ENCODE assay signal across 8 cellular contexts in the genomic region with DNA sequence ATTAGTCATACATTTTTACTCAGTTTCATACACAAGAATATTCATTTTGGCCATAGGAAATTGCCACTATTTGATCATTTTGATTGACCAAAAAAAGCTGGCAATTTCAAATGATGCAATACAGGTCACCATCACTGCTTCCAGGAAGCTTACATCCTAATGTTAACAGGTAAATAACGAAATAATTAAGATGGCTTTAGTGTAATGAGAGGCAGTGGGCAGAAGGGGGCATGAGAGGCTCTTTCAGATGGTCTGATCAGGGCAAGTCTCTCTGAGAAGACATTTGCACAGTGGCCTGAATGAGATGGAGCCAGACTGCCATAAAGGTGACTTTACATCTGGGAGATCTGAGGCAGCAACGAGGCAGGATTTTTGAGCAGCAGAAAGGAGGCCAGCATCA.
DNase-seq lines count a peak whose midpoint lies in the region; ATAC-seq and TF ChIP-seq lines count a peak whose summit lies in the region.

No MANE protein-coding gene starts in this region.

- CTCF ChIA-PET in OCI-LY7 (lab: Charles Lee; ENCODE audit: unreplicated experiment): interaction anchor here (0.6 kb wide), 1 partner anchor 15 kb away, joined by 3 read pairs; no protein-coding TSS in a partner anchor

- no peaks in the 10 kb centered on the region for H3K36me3 ChIP-seq in OCI-LY7 (ENCODE audit: insufficient read depth, low read length)

- TF ChIP-seq CTCF in OCI-LY7 (conservative IDR thresholded peaks at IDR 0.05; ENCODE audit: low read length) (peak; percentile 68), astrocyte of the cerebellum (IDR thresholded peaks at IDR 0.05; ENCODE audit: low read depth, low read length, missing control alignments) (peak; percentile 47)

- no peaks in the 10 kb centered on the region for H3K79me2 ChIP-seq in OCI-LY7 (ENCODE audit: insufficient read depth, low read depth, low read length)

- POLR2A ChIA-PET in OCI-LY7 (lab: Charles Lee): no interaction called here

- H3K27ac Mint-ChIP-seq in immature natural killer cell: no peak overlapping the region
- H3K27ac Mint-ChIP-seq in stimulated activated memory B cell treated with anti-CD40 and anti-IgM and Interleukin-4, amounts not matched to agents 10 μg/mL and 1 μg/mL and 100 μg/mL, for 72 hours: no peak overlapping the region

- in situ Hi-C loops in astrocyte of the cerebellum (cut with HindIII; ENCODE audit: low sequenced_read_pairs): no loop called here

- H3K9me3 ChIP-seq in OCI-LY7 (ENCODE audit: low read length): no peaks in the 10 kb centered on the region

- H3K4me1 Mint-ChIP-seq in immature natural killer cell: peaks cover 3 to 6% of the 10 kb centered on the region in 2 donors
- no peaks in the 10 kb centered on the region for H3K4me1 Mint-ChIP-seq in stimulated activated memory B cell treated with anti-CD40 and anti-IgM and Interleukin-4, amounts not matched to agents 10 μg/mL and 1 μg/mL and 100 μg/mL, for 72 hours

- H3K4me3 ChIP-seq in OCI-LY7 (ENCODE audit: low read depth, low read length, poor library complexity, severe bottlenecking) (no peak overlapping the region), astrocyte of the cerebellum (ENCODE audit: low read depth, low read length) (no peak overlapping the region)

- no TSS peak for BruUV-seq in OCI-LY7 (replicated peaks; lab: Mats Ljungman, UMichigan)

- peak overlapping the region; percentile 27; the same call in 1 of the 2 replicates for H2AFZ ChIP-seq in OCI-LY7 (ENCODE audit: low read length)

- no peak overlapping the region for H3K4me2 ChIP-seq in OCI-LY7 (ENCODE audit: low read length)

- H3K27ac ChIP-seq in OCI-LY7 (ENCODE audit: low read depth, low read length, poor library complexity, severe bottlenecking): no peak overlapping the region

- H3K36me3 Mint-ChIP-seq in immature natural killer cell: no peaks in the 10 kb centered on the region
- no peaks in the 10 kb centered on the region for H3K36me3 Mint-ChIP-seq in stimulated activated memory B cell treated with anti-CD40 and anti-IgM and Interleukin-4, amounts not matched to agents 10 μg/mL and 1 μg/mL and 100 μg/mL, for 72 hours

- intact Hi-C loops in OCI-LY7 (cut with micrococcal nuclease; ENCODE audit: unreplicated experiment): no loop called here

- H3K9me3 Mint-ChIP-seq in immature natural killer cell: peaks cover 0 to 6% (median 0%) of the 10 kb centered on the region in 6 donors
- H3K9me3 Mint-ChIP-seq in stimulated activated memory B cell treated with anti-CD40 and anti-IgM and Interleukin-4, amounts not matched to agents 10 μg/mL and 1 μg/mL and 100 μg/mL, for 72 hours: no peaks in the 10 kb centered on the region

- H4K20me1 ChIP-seq in OCI-LY7 (ENCODE audit: insufficient read depth, low read length): no peaks in the 10 kb centered on the region

- H3K9me2 ChIP-seq in OCI-LY7 (ENCODE audit: insufficient read depth, low read length): no peaks in the 10 kb centered on the region

- H3K27me3 Mint-ChIP-seq in immature natural killer cell (ENCODE audit: low read depth in 3 of 3): peaks cover 0 to 6% (median 1%) of the 10 kb centered on the region in 3 donors
- no peaks in the 10 kb centered on the region for H3K27me3 Mint-ChIP-seq in stimulated activated memory B cell treated with anti-CD40 and anti-IgM and Interleukin-4, amounts not matched to agents 10 μg/mL and 1 μg/mL and 100 μg/mL, for 72 hours

- no peak overlapping the region for H3K4me3 Mint-ChIP-seq in immature natural killer cell
- H3K4me3 Mint-ChIP-seq in stimulated activated memory B cell treated with anti-CD40 and anti-IgM and Interleukin-4, amounts not matched to agents 10 μg/mL and 1 μg/mL and 100 μg/mL, for 72 hours: no peak overlapping the region

- H3K4me1 ChIP-seq in OCI-LY7 (ENCODE audit: insufficient read depth, low read length, poor library complexity, severe bottlenecking): no peaks in the 10 kb centered on the region

- DNase-seq in NCI-H1417 (lab: John Stamatoyannopoulos, UW) (peak; percentile 43 to 82 (median 77)), NCI-H1417 treated with DMSO at 0.1 percent for 48 hours (lab: John Stamatoyannopoulos, UW) (no peak), HT-29 (ENCODE audit: low spot score) (peak; percentile 71), OCI-LY7 (ENCODE audit: low spot score) (peak; percentile 55), astrocyte of the cerebellum (ENCODE audit: low read depth) (peak; percentile 26), immature natural killer cell (peak in 2 of 3 donors; percentile 3 to 7)

- peak; percentile 69 for ATAC-seq in GM21723 (IDR thresholded peaks at IDR 0.05; ENCODE audit: unreplicated experiment)
- ATAC-seq in stimulated activated memory B cell treated with anti-CD40 and anti-IgM and Interleukin-4, amounts not matched to agents 10 μg/mL and 1 μg/mL and 100 μg/mL, for 72 hours: peak; percentile 57
